Comparison of ENCODE assay signal across 1 cellular context in the genomic region with DNA sequence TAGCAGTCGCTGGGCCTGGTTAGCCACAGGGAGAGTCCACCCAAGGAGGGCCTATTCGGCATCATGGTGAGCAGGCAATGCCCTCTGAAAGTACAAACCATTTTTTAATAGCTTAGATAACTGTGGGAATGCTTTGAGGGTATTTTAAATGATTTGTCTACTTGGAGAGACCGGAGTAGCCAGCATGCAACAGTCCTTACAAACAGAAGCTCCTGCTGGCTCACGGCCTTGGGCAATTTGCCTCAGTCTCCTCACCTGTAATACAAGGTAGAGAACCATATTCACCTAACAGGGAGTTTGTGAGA.
TF ChIP-seq lines count a peak whose summit lies in the region.

No MANE protein-coding gene starts in this region.

TF ChIP-seq in GM23338, 12 proteins besides CTCF, POLR2A, EP300 and RAD21 (continued from another document):
- no peak for TF ChIP-seq ZNF114 (CRISPR knock-in tag; IDR thresholded peaks at IDR 0.05)
